ENCODE assay signal across 14 cellular contexts in the genomic region with DNA sequence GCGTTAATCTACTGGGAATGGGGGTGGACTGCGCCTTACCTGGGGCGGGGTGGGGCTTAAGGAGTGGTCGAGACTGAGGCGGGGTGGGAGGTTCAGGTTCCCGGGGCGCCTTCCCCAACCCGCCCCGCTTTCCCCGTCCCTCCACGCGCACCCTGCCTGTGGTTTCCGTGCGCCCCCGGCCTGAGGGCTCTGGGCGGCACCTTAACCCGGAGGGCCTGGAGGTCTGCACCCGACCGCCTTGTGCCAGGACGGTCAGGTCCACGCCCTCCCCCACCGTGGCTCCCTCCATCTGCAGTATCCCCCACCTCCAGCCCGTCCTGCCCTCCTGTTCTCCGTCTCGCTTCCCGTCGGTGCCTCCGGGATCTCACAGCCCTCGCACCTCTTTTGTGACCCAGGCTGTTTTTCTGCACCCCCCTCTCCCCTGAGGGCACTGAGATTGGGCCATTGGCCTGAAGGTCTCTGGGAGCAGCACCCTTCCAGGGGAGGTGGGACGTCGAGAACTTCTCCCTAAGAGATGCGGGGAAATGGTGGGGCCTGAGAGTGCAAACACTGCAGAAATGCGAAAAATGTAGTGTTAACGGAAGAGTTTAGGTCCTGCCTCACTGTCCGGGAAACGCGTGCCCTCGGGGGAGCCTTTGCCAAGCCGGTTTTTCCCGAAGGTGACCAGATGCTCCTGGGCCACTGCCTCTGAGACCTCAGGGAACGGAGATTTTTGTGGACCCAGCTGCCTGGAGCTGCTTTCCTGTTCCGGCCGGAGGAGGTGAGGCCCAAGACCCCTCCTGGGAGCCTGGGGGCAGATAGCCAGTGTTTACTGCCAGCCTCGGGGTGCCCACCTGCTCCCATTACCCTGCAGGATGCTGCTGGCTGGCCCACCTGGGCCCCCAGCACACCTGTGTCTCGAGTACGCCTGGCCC. TPM values are rescaled to one million over a fixed set of nuclear protein-coding genes. Genes with fewer than 3 reads are reported as not detected.
DNase-seq lines count a peak whose midpoint lies in the region; ATAC-seq and TF ChIP-seq lines count a peak whose summit lies in the region.
"Had no signal": no experiment of that assay in that cellular context is flagged by ENCODE, and none has a peak within 500 bp of the region (broad histone marks: within the 10 kb centered on the region; RNA-seq: fewer than 3 reads in every experiment).

No MANE protein-coding gene starts in this region.

- no peaks in the 10 kb centered on the region for H3K9me3 Mint-ChIP-seq in central memory CD8-positive, alpha-beta T cell
- no peaks in the 10 kb centered on the region for H3K9me3 Mint-ChIP-seq in naive thymus-derived CD4-positive, alpha-beta T cell
- H3K9me3 Mint-ChIP-seq in type B pancreatic cell: no peaks in the 10 kb centered on the region

- no peak overlapping the region for H3K4me2 ChIP-seq in Karpas-422 (ENCODE audit: low read depth, low read length, poor library complexity, severe bottlenecking)

- no peak for TF ChIP-seq CTCF in heart left ventricle (IDR thresholded peaks at IDR 0.05)
- TF ChIP-seq CTCF in type B pancreatic cell (conservative IDR thresholded peaks at IDR 0.05): no peak

- H3K9me3 ChIP-seq in heart left ventricle: no peaks in the 10 kb centered on the region
- no peaks in the 10 kb centered on the region for H3K9me3 ChIP-seq in naive thymus-derived CD4-positive, alpha-beta T cell (ENCODE audit: control insufficient read depth in 2 of 3, low read length in 3 of 3)
- H3K9me3 ChIP-seq in Karpas-422 (ENCODE audit: low read length): no peaks in the 10 kb centered on the region
- H3K9me3 ChIP-seq: body of pancreas had no signal

- H3K27me3 ChIP-seq in heart left ventricle: peaks cover 34 to 58% (median 46%) of the 10 kb centered on the region in 9 donors
- H3K27me3 ChIP-seq in naive thymus-derived CD4-positive, alpha-beta T cell (ENCODE audit: control insufficient read depth in 2 of 2, insufficient read depth in 2 of 2, low read length in 2 of 2): no peaks in the 10 kb centered on the region
- H3K27me3 ChIP-seq in Karpas-422 (ENCODE audit: low read length): no peaks in the 10 kb centered on the region

- H3K4me1 ChIP-seq in heart left ventricle: peaks cover 0 to 31% (median 12%) of the 10 kb centered on the region in 12 donors
- H3K4me1 ChIP-seq in naive thymus-derived CD4-positive, alpha-beta T cell (ENCODE audit: control insufficient read depth in 2 of 2, insufficient read depth in 2 of 2, low read length in 2 of 2): peaks cover 4 to 6% of the 10 kb centered on the region in 2 donors
- no peaks in the 10 kb centered on the region for H3K4me1 ChIP-seq in Karpas-422 (ENCODE audit: low read length)

- CTCF ChIA-PET in naive thymus-derived CD4-positive, alpha-beta T cell (lab: Charles Lee): no interaction called here

- POLR2A ChIA-PET in naive thymus-derived CD4-positive, alpha-beta T cell (lab: Charles Lee): no interaction called here

- no peak overlapping the region for H3K9ac ChIP-seq in Karpas-422 (ENCODE audit: low read length)

- H2AFZ ChIP-seq in Karpas-422 (ENCODE audit: low read length): no peak overlapping the region

- DNase-seq in Right ventricle myocardium superior (peak; percentile 31), heart left ventricle (no peak), type B pancreatic cell (ENCODE audit: extremely low spot score, unreplicated experiment) (peak; percentile 70), NCI-H2107 treated with DMSO at 0.1 percent for 48 hours (lab: John Stamatoyannopoulos, UW; ENCODE audit: unreplicated experiment) (no peak), Karpas-422 (no peak)
- peak in 1 of 2 donors; percentile 7 for DNase-seq in central memory CD8-positive, alpha-beta T cell (ENCODE audit: low spot score in 2 of 2)
- no peak for DNase-seq in naive thymus-derived CD4-positive, alpha-beta T cell
- DNase-seq: hippocampal formation had no signal

- H3K4me3 Mint-ChIP-seq in central memory CD8-positive, alpha-beta T cell: peak overlapping the region; percentile 54
- peak overlapping the region in 7 of 10 donors; percentile 14 to 82 (median 42) for H3K4me3 Mint-ChIP-seq in naive thymus-derived CD4-positive, alpha-beta T cell
- H3K4me3 Mint-ChIP-seq in type B pancreatic cell: peak overlapping the region; percentile 39

- H4K20me1 ChIP-seq in Karpas-422 (ENCODE audit: insufficient read depth, low read depth, low read length): no peaks in the 10 kb centered on the region

- no peak overlapping the region for H3K27ac ChIP-seq in heart left ventricle
- H3K27ac ChIP-seq in naive thymus-derived CD4-positive, alpha-beta T cell (ENCODE audit: low read depth, low read length): no peak overlapping the region
- no peak overlapping the region for H3K27ac ChIP-seq in Karpas-422 (ENCODE audit: low read length)
- H3K27ac ChIP-seq: body of pancreas had no signal

- peaks cover 11% of the 10 kb centered on the region for H3K4me1 Mint-ChIP-seq in central memory CD8-positive, alpha-beta T cell
- peaks cover 0 to 12% (median 6%) of the 10 kb centered on the region in 7 donors for H3K4me1 Mint-ChIP-seq in naive thymus-derived CD4-positive, alpha-beta T cell
- no peaks in the 10 kb centered on the region for H3K4me1 Mint-ChIP-seq in type B pancreatic cell (ENCODE audit: unreplicated experiment)

- no peaks in the 10 kb centered on the region for H3K9me2 ChIP-seq in Karpas-422 (replicated peaks; ENCODE audit: insufficient read depth, low read length)

- intact Hi-C loops in Right ventricle myocardium superior (cut with DNase I) (no loop called here), heart left ventricle (cut with DNase I) (no loop called here)
- intact Hi-C loops in naive thymus-derived CD4-positive, alpha-beta T cell (cut with micrococcal nuclease): no loop called here

- H3K27me3 Mint-ChIP-seq in central memory CD8-positive, alpha-beta T cell: peaks cover 49% of the 10 kb centered on the region
- peaks cover 0 to 44% (median 8%) of the 10 kb centered on the region in 5 donors for H3K27me3 Mint-ChIP-seq in naive thymus-derived CD4-positive, alpha-beta T cell
- peaks cover 57% of the 10 kb centered on the region for H3K27me3 Mint-ChIP-seq in type B pancreatic cell

- TF ChIP-seq POLR2A in heart left ventricle (IDR thresholded peaks at IDR 0.05): no peak

- peaks cover 4% of the 10 kb centered on the region for H3K36me3 Mint-ChIP-seq in central memory CD8-positive, alpha-beta T cell (ENCODE audit: insufficient read depth)
- H3K36me3 Mint-ChIP-seq in naive thymus-derived CD4-positive, alpha-beta T cell: no peaks in the 10 kb centered on the region
- no peaks in the 10 kb centered on the region for H3K36me3 Mint-ChIP-seq in type B pancreatic cell

- H3K36me3 ChIP-seq in heart left ventricle (no peaks in the 10 kb centered on the region), Karpas-422 (ENCODE audit: insufficient read depth, low read length) (no peaks in the 10 kb centered on the region)
- H3K36me3 ChIP-seq in naive thymus-derived CD4-positive, alpha-beta T cell (ENCODE audit: control insufficient read depth in 2 of 3, insufficient read depth in 3 of 3, low read length in 3 of 3): no peaks in the 10 kb centered on the region

- 22 to 39% (median 31%) methylated on average over 28 to 46 of the region's 46 CpGs for WGBS in heart left ventricle, 4 donors

- no peaks in the 10 kb centered on the region for H3K79me2 ChIP-seq in Karpas-422 (ENCODE audit: low read length)

- peak overlapping the region in 2 of 12 donors; percentile 4 to 59 for H3K4me3 ChIP-seq in heart left ventricle
- H3K4me3 ChIP-seq in naive thymus-derived CD4-positive, alpha-beta T cell (ENCODE audit: low read length): no peak overlapping the region
- H3K4me3 ChIP-seq in Karpas-422 (ENCODE audit: low read length): no peak overlapping the region
- H3K4me3 ChIP-seq: body of pancreas had no signal

- H3K27ac Mint-ChIP-seq in central memory CD8-positive, alpha-beta T cell (ENCODE audit: low read depth): no peak overlapping the region
- no peak overlapping the region for H3K27ac Mint-ChIP-seq in naive thymus-derived CD4-positive, alpha-beta T cell
- H3K27ac Mint-ChIP-seq in type B pancreatic cell: no peak overlapping the region

- ATAC-seq in Right ventricle myocardium superior (ENCODE audit: poor library complexity) (no peak), heart left ventricle (no peak), HG03457 (IDR thresholded peaks at IDR 0.05; ENCODE audit: unreplicated experiment) (no peak)
- ATAC-seq in central memory CD8-positive, alpha-beta T cell (replicated peaks; ENCODE audit: extremely low read depth, poor library complexity, severe bottlenecking): no peak
- ATAC-seq in naive thymus-derived CD4-positive, alpha-beta T cell: no peak
- ATAC-seq: body of pancreas had no signal

RNA-seq across cellular contexts. Expression of a gene that starts 1.2 kb away (rescaled TPM):
- total RNA-seq in Right ventricle myocardium superior (0.11 TPM), heart left ventricle (1 to 10 TPM in 1 of 9 donors, under 1 TPM in 2, not detected in 6; 0.33 to 2.3 (median 0.54) TPM), type B pancreatic cell (ENCODE audit: low replicate concordance) (5.6 and 13.6 TPM in 2 replicates)
- polyA plus RNA-seq in heart left ventricle: under 1 TPM in 1 of 2 donors, not detected in 1; 0.07 TPM
- total RNA-seq in naive thymus-derived CD4-positive, alpha-beta T cell: 1 to 10 TPM in 1 of 5 experiments, under 1 TPM in 3, not detected in 1; 0.32 to 2.1 (median 0.45) TPM
- not detected for polyA plus RNA-seq in naive thymus-derived CD4-positive, alpha-beta T cell
- total RNA-seq in Karpas-422 (2014; rRNA removed; shearing (Covaris generic); ENCODE audit: low replicate concordance): not detected in 2 replicates
- total RNA-seq: Daoy, M059J, NCI-H460, RPMI7951 had no signal

RNA-seq across cellular contexts. Expression of a gene that starts 30.1 kb away (rescaled TPM):
- total RNA-seq in Right ventricle myocardium superior (43.6 TPM), heart left ventricle (10 to 100 TPM in 8 of 9 donors, 1 to 10 TPM in 1; 4.8 to 41.2 (median 29.9) TPM), type B pancreatic cell (ENCODE audit: low replicate concordance) (0.51 and 1.2 TPM in 2 replicates)
- polyA plus RNA-seq in heart left ventricle: 10 to 100 TPM in 1 of 2 donors, 1 to 10 TPM in 1; 5.1 to 34.6 TPM
- total RNA-seq in naive thymus-derived CD4-positive, alpha-beta T cell: 100 to 1,000 TPM in 3 of 5 experiments, 10 to 100 TPM in 2; 33.9 to 153 (median 112) TPM
- 10 to 100 TPM; 10.7 to 14.4 TPM for polyA plus RNA-seq in naive thymus-derived CD4-positive, alpha-beta T cell
- total RNA-seq in Karpas-422 (2014; rRNA removed; shearing (Covaris generic); ENCODE audit: low replicate concordance): not detected in 2 replicates
- total RNA-seq: M059J, NCI-H460 had no signal

RNA-seq across cellular contexts. Expression of a gene that starts 30.2 kb away (rescaled TPM):
- total RNA-seq in Right ventricle myocardium superior: 13.9 TPM
- total RNA-seq in heart left ventricle: 10 to 100 TPM in 7 of 9 donors, 1 to 10 TPM in 2; 9.5 to 29.5 (median 19.2) TPM
- polyA plus RNA-seq in heart left ventricle: 10 to 100 TPM in 1 of 2 donors, 1 to 10 TPM in 1; 3.5 to 15.5 TPM
- 100 to 1,000 TPM in 2 of 5 experiments, 10 to 100 TPM in 3; 33.5 to 116 (median 70.3) TPM for total RNA-seq in naive thymus-derived CD4-positive, alpha-beta T cell
- 10 to 100 TPM; 15.7 to 23.9 TPM for polyA plus RNA-seq in naive thymus-derived CD4-positive, alpha-beta T cell
- total RNA-seq in type B pancreatic cell (ENCODE audit: low replicate concordance): 2.6 and 7.2 TPM in 2 replicates
- not detected in 2 replicates for total RNA-seq in Karpas-422 (2014; rRNA removed; shearing (Covaris generic); ENCODE audit: low replicate concordance)
- total RNA-seq: Daoy, NCI-H460 had no signal

Comparison
In these comparisons a context has a peak if more than half of its experiments do, and no peak if none do; other contexts are left out.
1. DNase-seq: peak in Right ventricle myocardium superior (single experiment) and type B pancreatic cell (single experiment); none in heart left ventricle (0 of 5), naive thymus-derived CD4-positive, alpha-beta T cell (0 of 9), NCI-H2107 treated with DMSO at 0.1 percent for 48 hours (single experiment) and Karpas-422 (single experiment).
2. Peak in every context shown above with its lines, with median percentiles within 50 percentile points of each other: H3K4me3 Mint-ChIP-seq.